ENCODE assay signal across 8 cellular contexts in genomic region chr1:156128749-156129682, GRCh38. TPM values are rescaled to one million over a fixed set of nuclear protein-coding genes. Genes with fewer than 3 reads are reported as not detected.
DNase-seq lines count a peak whose midpoint lies in the region; FAIRE-seq and TF ChIP-seq lines count a peak whose summit lies in the region.

No MANE protein-coding gene starts in this region.

- TF ChIP-seq POLR2A in NB4 (IDR thresholded peaks at IDR 0.05; ENCODE audit: extremely low read depth, insufficient read length) = no peak
- TF ChIP-seq POLR2A in GM12892 (IDR thresholded peaks at IDR 0.05; ENCODE audit: low read depth, low read length) = no peak

- TF ChIP-seq CTCF in 22Rv1 (IDR thresholded peaks at IDR 0.05) (no peak), NB4 (IDR thresholded peaks at IDR 0.05; ENCODE audit: low read depth, low read length) (no peak), dorsolateral prefrontal cortex (IDR thresholded peaks at IDR 0.05 in 54 of 56, conservative IDR thresholded peaks at IDR 0.05 in 2 of 56; ENCODE audit: low read depth in 1 of 56, partially characterized antibody in 56 of 56) (no peak)

- H3K36me3 ChIP-seq in muscle layer of duodenum (ENCODE audit: control insufficient read depth in 1 of 2, insufficient read depth in 2 of 2, low read length in 2 of 2) = peaks cover 18 to 39% of the 10 kb centered on the region in 2 donors

- H3K4me1 ChIP-seq in muscle layer of duodenum (ENCODE audit: control insufficient read depth in 1 of 2, insufficient read depth in 2 of 2, low read length in 2 of 2) = peaks cover 35 to 66% of the 10 kb centered on the region in 2 donors

- H3K4me3 ChIP-seq in NB4 (ENCODE audit: low read depth, low read length) (no peak overlapping the region), dorsolateral prefrontal cortex (peak overlapping the region in 5 of 59 donors; percentile 1 to 19 (median 5)), muscle layer of duodenum (ENCODE audit: low read depth in 1 of 2, low read length in 2 of 2) (peak overlapping the region; percentile 50 to 55)

- FAIRE-seq in GM12892 (lab: Jason Lieb, UNC) = no peak

- intact Hi-C loops in dorsolateral prefrontal cortex (cut with DNase I) = no loop called here

- no peaks in the 10 kb centered on the region for H3K9me3 ChIP-seq in muscle layer of duodenum (ENCODE audit: control insufficient read depth in 1 of 2, low read length in 2 of 2)

- H3K27me3 ChIP-seq in dorsolateral prefrontal cortex (no peaks in the 10 kb centered on the region), muscle layer of duodenum (ENCODE audit: low read depth, low read length) (no peaks in the 10 kb centered on the region)

- DNase-seq in NB4 (ENCODE audit: low read depth) = peak; percentile 76
- DNase-seq in dorsolateral prefrontal cortex = no peak
- DNase-seq in stimulated activated CD4-positive, alpha-beta T cell treated with anti-CD3 and anti-CD28 coated beads, Interleukin-4, amount 100 ng/mL, for 24 hours = no peak
- no peak for DNase-seq in GM12892 (ENCODE audit: insufficient read length)
- DNase-seq in activated CD4-positive, CD25-positive, alpha-beta regulatory T cell treated with anti-CD3 and anti-CD28 coated beads, Interleukin-2, amount 50 U/mL, for 72 hours = no peak
- no peak for DNase-seq in HCEC 1CT

- H3K27ac ChIP-seq in 22Rv1 (peak overlapping the region; percentile 37), dorsolateral prefrontal cortex (peak overlapping the region; percentile 43 to 98 (median 87)), muscle layer of duodenum (ENCODE audit: low read length) (peak overlapping the region; percentile 99)

RNA-seq across cellular contexts. Expression of gene LMNA, which starts 14.5 kb away (rescaled TPM):
- total RNA-seq in dorsolateral prefrontal cortex = 100 to 1,000 TPM in 10 of 120 experiments, 10 to 100 TPM in 110; 32.8 to 189 (median 59.9) TPM
- 109 TPM for polyA plus RNA-seq in GM12892 (2012; ENCODE audit: missing spikeins)

RNA-seq across cellular contexts. Expression of gene SEMA4A, which starts 24.4 kb away (rescaled TPM):
- total RNA-seq in dorsolateral prefrontal cortex = 10 to 100 TPM; 10.4 to 48.3 (median 27.5) TPM
- 19.0 TPM for polyA plus RNA-seq in GM12892 (2012; ENCODE audit: missing spikeins)

RNA-seq across cellular contexts. Expression of gene MEX3A, which starts 46.8 kb away (rescaled TPM):
- total RNA-seq in dorsolateral prefrontal cortex = 1 to 10 TPM in 84 of 120 experiments, under 1 TPM in 36; 0.44 to 4.6 (median 1.3) TPM
- 2.3 TPM for polyA plus RNA-seq in GM12892 (2012; ENCODE audit: missing spikeins)

Comparison
In these comparisons a context has a peak if more than half of its experiments do, and no peak if none do; other contexts are left out.
1. H3K27ac ChIP-seq: peak in every context shown above with its lines; median percentile 99 in muscle layer of duodenum; 87 in dorsolateral prefrontal cortex; 37 in 22Rv1.